7 cellular contexts compared by ENCODE assay signal in genomic region chr17:31558748-31559646, GRCh38.
A peak's percentile ranks its signal among the peaks of the same experiment; 100 is the strongest.
DNase-seq lines count a peak whose midpoint lies in the region; ATAC-seq, FAIRE-seq and TF ChIP-seq lines count a peak whose summit lies in the region.

No MANE protein-coding gene starts in this region.

- no peaks in the 10 kb centered on the region for H3K9me3 ChIP-seq in OCI-LY7 (ENCODE audit: low read length)
- H3K9me3 ChIP-seq in esophagus squamous epithelium = no peaks in the 10 kb centered on the region
- H3K9me3 ChIP-seq in muscle layer of colon (ENCODE audit: low read length) = no peaks in the 10 kb centered on the region

- CTCF ChIA-PET in OCI-LY7 (lab: Charles Lee; ENCODE audit: unreplicated experiment) = no interaction called here

- peak overlapping the region; percentile 36 for H3K9ac ChIP-seq in muscle layer of colon (ENCODE audit: low read length)

- no peaks in the 10 kb centered on the region for H3K9me2 ChIP-seq in OCI-LY7 (ENCODE audit: insufficient read depth, low read length)

- WGBS in esophagus squamous epithelium, 2 donors = 0% methylated on average over 9 of the region's 120 CpGs; no CpG with 5 or more reads in 1 of the 2 donors

- H3K27me3 ChIP-seq in esophagus squamous epithelium (no peaks in the 10 kb centered on the region), muscle layer of colon (ENCODE audit: control insufficient read depth in 1 of 2, insufficient read depth in 2 of 2, low read length in 2 of 2) (no peaks in the 10 kb centered on the region)

- peak; percentile 51 for ATAC-seq in HG03571 (IDR thresholded peaks at IDR 0.05; ENCODE audit: unreplicated experiment)

- H3K79me2 ChIP-seq in OCI-LY7 (ENCODE audit: insufficient read depth, low read depth, low read length) = no peaks in the 10 kb centered on the region

- no TSS peak for BruUV-seq in OCI-LY7 (replicated peaks; lab: Mats Ljungman, UMichigan)

- FAIRE-seq in GM12891 (lab: Jason Lieb, UNC) = no peak

- DNase-seq in GM12891 (ENCODE audit: insufficient read length, low spot score) = peak; percentile 75
- DNase-seq in OCI-LY7 (ENCODE audit: low spot score) = peak; percentile 75
- peak; percentile 47 for DNase-seq in activated T-helper 1 cell treated with Interleukin-2 at 50 U/mL for 16 hours (ENCODE audit: low read depth)
- DNase-seq in esophagus squamous epithelium (lab: John Stamatoyannopoulos, UW) = no peak
- peak; percentile 30 to 47 for DNase-seq in stimulated activated CD8-positive, alpha-beta memory T cell treated with anti-CD3 and anti-CD28 coated beads, Interleukin-7, amount 100 ng/mL, for 48 hours (ENCODE audit: extremely low read depth in 1 of 2, low read depth in 1 of 2)

- TF ChIP-seq POLR2A in GM12891 (IDR thresholded peaks at IDR 0.05; ENCODE audit: low read depth, low read length) (no peak), esophagus squamous epithelium (IDR thresholded peaks at IDR 0.05) (peak in 2 of 4 donors; percentile 10 to 69)

- H3K36me3 ChIP-seq in OCI-LY7 (ENCODE audit: insufficient read depth, low read length) = no peaks in the 10 kb centered on the region
- H3K36me3 ChIP-seq in esophagus squamous epithelium = peaks cover 0 to 5% (median 0%) of the 10 kb centered on the region in 3 donors
- no peaks in the 10 kb centered on the region for H3K36me3 ChIP-seq in muscle layer of colon (ENCODE audit: insufficient read depth, low read length)

- H3K4me1 ChIP-seq in OCI-LY7 (ENCODE audit: insufficient read depth, low read length, poor library complexity, severe bottlenecking) (peaks cover 42% of the 10 kb centered on the region), esophagus squamous epithelium (peaks cover 25 to 53% (median 30%) of the 10 kb centered on the region in 3 donors), muscle layer of colon (ENCODE audit: insufficient read depth, low read length) (peaks cover 31% of the 10 kb centered on the region)

- POLR2A ChIA-PET in OCI-LY7 (lab: Charles Lee) = interaction anchor here (0.6 to 2.0 kb wide), 3 partner anchors 24 to 189 kb away, joined by 4 to 14 read pairs (median 5); no protein-coding TSS in a partner anchor

- intact Hi-C loops in OCI-LY7 (cut with micrococcal nuclease; ENCODE audit: unreplicated experiment) (loop anchor here (1.0 to 5.0 kb wide), 2 partner anchors 283 to 343 kb away; partner anchors contain the start of gene UTP6), esophagus squamous epithelium (cut with DNase I) (loop anchor here (5.0 kb wide), 1 partner anchor 283 kb away; no protein-coding TSS in a partner anchor)

- H2AFZ ChIP-seq in OCI-LY7 (ENCODE audit: low read length) = peak overlapping the region; percentile 54; the same call in 1 of the 2 replicates

- H3K4me3 ChIP-seq in OCI-LY7 (ENCODE audit: low read depth, low read length, poor library complexity, severe bottlenecking) = peak overlapping the region; percentile 69
- H3K4me3 ChIP-seq in esophagus squamous epithelium = peak overlapping the region; percentile 66 to 91 (median 70)
- peak overlapping the region; percentile 59 to 65 for H3K4me3 ChIP-seq in muscle layer of colon (ENCODE audit: low read depth in 1 of 2, low read length in 2 of 2)

- TF ChIP-seq CTCF in OCI-LY7 (conservative IDR thresholded peaks at IDR 0.05; ENCODE audit: low read length) = peak; percentile 95
- TF ChIP-seq CTCF in esophagus squamous epithelium (IDR thresholded peaks at IDR 0.05) = peak; percentile 74 to 96 (median 93)

- peak overlapping the region; percentile 56 for H3K4me2 ChIP-seq in OCI-LY7 (ENCODE audit: low read length)

- H4K20me1 ChIP-seq in OCI-LY7 (ENCODE audit: insufficient read depth, low read length) = no peaks in the 10 kb centered on the region

- H3K27ac ChIP-seq in OCI-LY7 (ENCODE audit: low read depth, low read length, poor library complexity, severe bottlenecking) = no peak overlapping the region
- H3K27ac ChIP-seq in esophagus squamous epithelium = peak overlapping the region; percentile 91 to 93 (median 92)
- peak overlapping the region; percentile 85 for H3K27ac ChIP-seq in muscle layer of colon (ENCODE audit: low read depth, low read length)

TF ChIP-seq in GM12891, 5 proteins besides CTCF, POLR2A, EP300 and RAD21:
- TF ChIP-seq POU2F2 (IDR thresholded peaks at IDR 0.05; ENCODE audit: low read depth, low read length) (no peak), SPI1 (IDR thresholded peaks at IDR 0.05; ENCODE audit: low read depth, low read length) (0 out of 2 replicates have a peak, but pooled peaks have one; percentile 10)
